In genomic region chr7:148962823-148963582, GRCh38 we compare ENCODE assay signal across 8 cellular contexts.
DNase-seq lines count a peak whose midpoint lies in the region; ATAC-seq and TF ChIP-seq lines count a peak whose summit lies in the region.

No MANE protein-coding gene starts in this region.

- peak overlapping the region; percentile 56 for H3K9ac ChIP-seq in DND-41 (ENCODE audit: low read depth, low read length)

- H3K9me3 Mint-ChIP-seq in activated naive CD8-positive, alpha-beta T cell (ENCODE audit: low read depth): no peaks in the 10 kb centered on the region

- peak overlapping the region; percentile 69 to 74 for H3K4me3 ChIP-seq in DND-41 (ENCODE audit: low read depth in 1 of 2, low read length in 2 of 2)

- H3K36me3 ChIP-seq in DND-41 (ENCODE audit: insufficient read depth, low read length) (no peaks in the 10 kb centered on the region), KOPT-K1 (ENCODE audit: insufficient read depth, low read length) (no peaks in the 10 kb centered on the region)

- peak overlapping the region; percentile 93 for H3K4me3 Mint-ChIP-seq in activated naive CD8-positive, alpha-beta T cell

- peak overlapping the region; percentile 72 for H3K27ac ChIP-seq in DND-41 (ENCODE audit: low read length)
- H3K27ac ChIP-seq in KOPT-K1 (ENCODE audit: low read depth, low read length, poor library complexity, severe bottlenecking): peak overlapping the region; percentile 53

- peak; percentile 96 for TF ChIP-seq CTCF in DND-41 (IDR thresholded peaks at IDR 0.05; ENCODE audit: borderline replicate concordance, extremely low read depth, low read length, poor library complexity, severe bottlenecking)
- no peak for TF ChIP-seq CTCF in omental fat pad (IDR thresholded peaks at IDR 0.05)

- peak overlapping the region; percentile 94 for H3K27ac Mint-ChIP-seq in activated naive CD8-positive, alpha-beta T cell

- no peaks in the 10 kb centered on the region for H3K79me2 ChIP-seq in DND-41 (ENCODE audit: insufficient read depth, low read length)

- peaks cover 34% of the 10 kb centered on the region for H3K4me1 ChIP-seq in DND-41 (ENCODE audit: insufficient read depth, low read length)

- peak; percentile 68 for ATAC-seq in DND-41 (ENCODE audit: insufficient read depth, low read depth)
- ATAC-seq in GM21576 (IDR thresholded peaks at IDR 0.05; ENCODE audit: unreplicated experiment): peak; percentile 59
- ATAC-seq in omental fat pad (ENCODE audit: low FRiP score): peak; percentile 52

- no peaks in the 10 kb centered on the region for H3K27me3 ChIP-seq in DND-41 (ENCODE audit: insufficient read depth, low read length, poor library complexity)

- peaks cover 24% of the 10 kb centered on the region for H3K4me1 Mint-ChIP-seq in activated naive CD8-positive, alpha-beta T cell (ENCODE audit: low read depth)

- peak overlapping the region; percentile 75 for H3K4me2 ChIP-seq in DND-41 (ENCODE audit: insufficient read depth, low read length)

- peak overlapping the region; percentile 87 for H2AFZ ChIP-seq in DND-41 (ENCODE audit: low read depth, low read length)

- H3K9me3 ChIP-seq in DND-41 (ENCODE audit: insufficient read depth, low read length, severe bottlenecking) (no peaks in the 10 kb centered on the region), KOPT-K1 (ENCODE audit: insufficient read depth, low read length, poor library complexity, severe bottlenecking) (no peaks in the 10 kb centered on the region)

- H3K27me3 Mint-ChIP-seq in activated naive CD8-positive, alpha-beta T cell: no peaks in the 10 kb centered on the region

- DNase-seq in DND-41 (peak; percentile 71), RPMI8226 (peak; percentile 75), glomerular visceral epithelial cell (ENCODE audit: extremely low spot score) (peak; percentile 68), omental fat pad (ENCODE audit: low spot score) (no peak), ureter (ENCODE audit: low spot score) (peak; percentile 71)

- no peaks in the 10 kb centered on the region for H4K20me1 ChIP-seq in DND-41 (ENCODE audit: insufficient read depth, low read length)

- no peaks in the 10 kb centered on the region for H3K36me3 Mint-ChIP-seq in activated naive CD8-positive, alpha-beta T cell
